ENCODE assay signal across 8 cellular contexts in genomic region chr1:31181515-31182343, GRCh38. TPM values are rescaled to one million over a fixed set of nuclear protein-coding genes. Genes with fewer than 3 reads are reported as not detected.
DNase-seq lines count a peak whose midpoint lies in the region; ATAC-seq and TF ChIP-seq lines count a peak whose summit lies in the region.

No MANE protein-coding gene starts in this region.

- H3K79me2 ChIP-seq in GM23248 (ENCODE audit: insufficient read depth), result no peaks in the 10 kb centered on the region
- H3K79me2 ChIP-seq in hepatocyte, result no peaks in the 10 kb centered on the region

- intact Hi-C loops in gastrocnemius medialis (cut with DNase I; ENCODE audit: low total_unique reads), result loop anchor here (2.0 to 5.0 kb wide), 3 partner anchors 19 to 367 kb away; no protein-coding TSS in a partner anchor

- TF ChIP-seq POLR2A in Peyer's patch (IDR thresholded peaks at IDR 0.05), result peak in 1 of 2 donors; percentile 3
- no peak for TF ChIP-seq POLR2A in gastrocnemius medialis (IDR thresholded peaks at IDR 0.05)

- WGBS in GM23248 (ENCODE audit: low coverage in 1 of 2, low lambda C conversion rate in 2 of 2, missing lambda C conversion rate in 2 of 2), 2 experiments, result 29 to 37% methylated on average over 40 to 51 of the region's 52 CpGs
- 24% methylated on average over 42 of the region's 52 CpGs for WGBS in hepatocyte (ENCODE audit: low lambda C conversion rate, missing lambda C conversion rate)

- no peak overlapping the region for H2AFZ ChIP-seq in GM23248
- no peak overlapping the region for H2AFZ ChIP-seq in hepatocyte

- H3K27ac ChIP-seq in GM23248 (no peak overlapping the region), Peyer's patch (no peak overlapping the region), hepatocyte (no peak overlapping the region), gastrocnemius medialis (peak overlapping the region in 3 of 4 donors; percentile 33 to 49 (median 39))

- H3K9me3 ChIP-seq in GM23248 (ENCODE audit: low read depth) (no peaks in the 10 kb centered on the region), Peyer's patch (no peaks in the 10 kb centered on the region), hepatocyte (ENCODE audit: low read depth) (no peaks in the 10 kb centered on the region), gastrocnemius medialis (no peaks in the 10 kb centered on the region)

- no peaks in the 10 kb centered on the region for H3K9me2 ChIP-seq in GM23248 (ENCODE audit: insufficient read depth)
- no peaks in the 10 kb centered on the region for H3K9me2 ChIP-seq in hepatocyte (replicated peaks; ENCODE audit: insufficient read depth)

- peak; percentile 29 to 34 for ATAC-seq in gastrocnemius medialis
- ATAC-seq in HG03571 (IDR thresholded peaks at IDR 0.05; ENCODE audit: unreplicated experiment), result no peak
- no peak for ATAC-seq in GM18873 (IDR thresholded peaks at IDR 0.05; ENCODE audit: low FRiP score, unreplicated experiment)

- H3K4me1 ChIP-seq in GM23248 (ENCODE audit: insufficient read depth), result no peaks in the 10 kb centered on the region
- peaks cover 0 to 18% (median 5%) of the 10 kb centered on the region in 4 donors for H3K4me1 ChIP-seq in Peyer's patch
- H3K4me1 ChIP-seq in hepatocyte (ENCODE audit: insufficient read depth), result peaks cover 13% of the 10 kb centered on the region
- H3K4me1 ChIP-seq in gastrocnemius medialis, result peaks cover 8 to 16% of the 10 kb centered on the region in 2 donors

- peaks cover 4% of the 10 kb centered on the region; the same call in 1 of the 2 replicates for H3K27me3 ChIP-seq in GM23248 (replicated peaks; ENCODE audit: insufficient read depth)
- no peaks in the 10 kb centered on the region for H3K27me3 ChIP-seq in Peyer's patch
- no peaks in the 10 kb centered on the region for H3K27me3 ChIP-seq in hepatocyte
- H3K27me3 ChIP-seq in gastrocnemius medialis, result no peaks in the 10 kb centered on the region

- no peaks in the 10 kb centered on the region for H4K20me1 ChIP-seq in GM23248 (ENCODE audit: insufficient read depth)
- no peaks in the 10 kb centered on the region for H4K20me1 ChIP-seq in hepatocyte (ENCODE audit: insufficient read depth, poor library complexity, severe bottlenecking)

- peak; percentile 49 for DNase-seq in ACHN
- peak; percentile 51 for DNase-seq in GM23248
- DNase-seq in Peyer's patch, result peak in 2 of 3 donors; percentile 66 to 70
- peak; percentile 19 for DNase-seq in amniotic epithelial cell (ENCODE audit: low read depth)
- peak; percentile 70 for DNase-seq in hepatocyte (ENCODE audit: low spot score)
- DNase-seq in gastrocnemius medialis, result peak; percentile 13 to 35

- H3F3A ChIP-seq in GM23248 (ENCODE audit: insufficient read depth), result no peaks in the 10 kb centered on the region

- no peaks in the 10 kb centered on the region for H3K36me3 ChIP-seq in GM23248 (ENCODE audit: low read depth)
- H3K36me3 ChIP-seq in Peyer's patch, result no peaks in the 10 kb centered on the region
- H3K36me3 ChIP-seq in hepatocyte (replicated peaks; ENCODE audit: insufficient read depth, low read depth), result no peaks in the 10 kb centered on the region
- H3K36me3 ChIP-seq in gastrocnemius medialis, result no peaks in the 10 kb centered on the region

- in situ Hi-C loops in ACHN (cut with HindIII; ENCODE audit: low pct_ligation_motif_present, low pct_unique_long_range_greater_than_20kb, low sequenced_read_pairs) (no loop called here), GM23248 (cut with MboI) (loop anchor here (25.0 kb wide), 1 partner anchor 356 kb away; no protein-coding TSS in a partner anchor), gastrocnemius medialis (cut with MboI; ENCODE audit: low sequenced_read_pairs in 4 of 4) (loop anchor here (10.0 to 25.0 kb wide), 4 partner anchors 153 to 363 kb away; no protein-coding TSS in a partner anchor)

- TF ChIP-seq CTCF in Peyer's patch (IDR thresholded peaks at IDR 0.05), result peak in 5 of 6 experiments; percentile 26 to 81 (median 73)
- peak; percentile 64 for TF ChIP-seq CTCF in hepatocyte (IDR thresholded peaks at IDR 0.05; ENCODE audit: poor library complexity)
- peak; percentile 63 to 83 (median 81) for TF ChIP-seq CTCF in gastrocnemius medialis (IDR thresholded peaks at IDR 0.05 in 4 of 5, conservative IDR thresholded peaks at IDR 0.05 in 1 of 5)

- H3K4me3 ChIP-seq in GM23248 (peak overlapping the region; percentile 28), Peyer's patch (peak overlapping the region in 2 of 4 donors; percentile 15 to 18), hepatocyte (no peak overlapping the region), gastrocnemius medialis (peak overlapping the region; percentile 12 to 46 (median 38))

- no peak overlapping the region for H3K9ac ChIP-seq in GM23248

- H3K4me2 ChIP-seq in GM23248 (ENCODE audit: unreplicated experiment) (peak overlapping the region; percentile 38), hepatocyte (peak overlapping the region; percentile 80)

RNA-seq across cellular contexts. Expression of gene NKAIN1, which starts 58.0 kb away (rescaled TPM):
- total RNA-seq in GM23248 (2014; rRNA removed; shearing (Covaris generic)), result 0.11 TPM in 1 of 2 replicates, not detected in the other
- polyA plus RNA-seq in GM23248 (2016; fragmentation: Nextera tagmentation; extraction: Ambion mirVana) (not detected in 2 replicates), hepatocyte (0.88 and 1.8 TPM in 2 replicates)
- total RNA-seq in Peyer's patch (not detected), hepatocyte (1.2 and 2.2 TPM in 2 replicates), gastrocnemius medialis (1 to 10 TPM; 1.4 to 4.6 (median 4.0) TPM)

Comparison
In these comparisons a context has a peak if more than half of its experiments do, and no peak if none do; other contexts are left out.
1. DNase-seq: peak in every context shown above with its lines; median percentile 70 in hepatocyte; 68 in Peyer's patch; 51 in GM23248; 49 in ACHN; 24 in gastrocnemius medialis; 19 in amniotic epithelial cell.
2. H3K27ac ChIP-seq: peak in gastrocnemius medialis (3 of 4); none in GM23248 (single experiment), Peyer's patch (0 of 4) and hepatocyte (single experiment).
3. ATAC-seq: peak in gastrocnemius medialis (2 of 2); none in HG03571 (single experiment) and GM18873 (single experiment).
4. Peak in every context shown above with its lines, with median percentiles within 50 percentile points of each other: CTCF ChIP-seq.